In genomic region chr19:13134626-13135025, GRCh38 we compare ENCODE assay signal across 23 cellular contexts. TPM values are rescaled to one million over a fixed set of nuclear protein-coding genes. Genes with fewer than 3 reads are reported as not detected.
DNase-seq lines count a peak whose midpoint lies in the region; ATAC-seq and TF ChIP-seq lines count a peak whose summit lies in the region.
"Had no signal": no experiment of that assay in that cellular context is flagged by ENCODE, and none has a peak within 500 bp of the region (broad histone marks: within the 10 kb centered on the region; RNA-seq: fewer than 3 reads in every experiment).

No MANE protein-coding gene starts in this region.

- ATAC-seq in activated T-helper 17 cell treated with anti-CD3 and anti-CD28 coated beads, Interleukin-2, amount 50 U/mL, for 72 hours (replicated peaks), result no peak
- no peak for ATAC-seq in stimulated activated naive CD8-positive, alpha-beta T cell treated with anti-CD3 and anti-CD28 coated beads, Interleukin-15, amount 100 ng/mL, for 72 hours
- no peak for ATAC-seq in sciatic nerve
- ATAC-seq: K562; naive thymus-derived CD8-positive, alpha-beta T cell; pancreas had no signal

- peak overlapping the region; percentile 70 for H3K27ac Mint-ChIP-seq in activated CD4-positive, alpha-beta T cell treated with anti-CD3 and anti-CD28 coated beads, Interleukin-2, amount 10 ng/mL, durations not matched to agents 24 days and 14 days
- no peak overlapping the region for H3K27ac Mint-ChIP-seq in activated T-helper 17 cell treated with anti-CD3 and anti-CD28 coated beads, Interleukin-2, amount 50 U/mL, for 72 hours
- peak overlapping the region; percentile 61 to 77 for H3K27ac Mint-ChIP-seq in stimulated activated naive CD8-positive, alpha-beta T cell treated with anti-CD3 and anti-CD28 coated beads, Interleukin-15, amount 100 ng/mL, for 72 hours
- H3K27ac Mint-ChIP-seq: activated naive CD4-positive, alpha-beta T cell treated with anti-CD3 and anti-CD28 coated beads, Interleukin-2, amount 10 ng/mL, durations not matched to agents 7 days and 5 days had no signal

- no peak overlapping the region for H3K4me3 ChIP-seq in right atrium auricular region
- H3K4me3 ChIP-seq in Peyer's patch, result no peak overlapping the region
- H3K4me3 ChIP-seq: K562, pancreas, PC-9, SJCRH30 had no signal

- H3K27me3 Mint-ChIP-seq in activated CD4-positive, alpha-beta T cell treated with anti-CD3 and anti-CD28 coated beads, Interleukin-2, amount 10 ng/mL, durations not matched to agents 24 days and 14 days, result no peaks in the 10 kb centered on the region
- no peaks in the 10 kb centered on the region for H3K27me3 Mint-ChIP-seq in activated T-helper 17 cell treated with anti-CD3 and anti-CD28 coated beads, Interleukin-2, amount 50 U/mL, for 72 hours
- H3K27me3 Mint-ChIP-seq in stimulated activated naive CD8-positive, alpha-beta T cell treated with anti-CD3 and anti-CD28 coated beads, Interleukin-15, amount 100 ng/mL, for 72 hours, result no peaks in the 10 kb centered on the region
- H3K27me3 Mint-ChIP-seq: activated naive CD4-positive, alpha-beta T cell treated with anti-CD3 and anti-CD28 coated beads, Interleukin-2, amount 10 ng/mL, durations not matched to agents 7 days and 5 days; CD4-positive, alpha-beta memory T cell; naive thymus-derived CD8-positive, alpha-beta T cell had no signal

- H3K9me3 ChIP-seq in right atrium auricular region, result no peaks in the 10 kb centered on the region
- no peaks in the 10 kb centered on the region for H3K9me3 ChIP-seq in Peyer's patch
- H3K9me3 ChIP-seq: pancreas, SJCRH30 had no signal

- H3K4me1 ChIP-seq in right atrium auricular region (peaks cover 0 to 19% of the 10 kb centered on the region in 2 donors), Peyer's patch (no peaks in the 10 kb centered on the region)
- H3K4me1 ChIP-seq: pancreas, SJCRH30 had no signal

- no peak for TF ChIP-seq POLR2A in Peyer's patch (IDR thresholded peaks at IDR 0.05)

- TF ChIP-seq CTCF in right atrium auricular region (IDR thresholded peaks at IDR 0.05) (no peak), Peyer's patch (IDR thresholded peaks at IDR 0.05) (no peak)

- H3K36me3 Mint-ChIP-seq in activated CD4-positive, alpha-beta T cell treated with anti-CD3 and anti-CD28 coated beads, Interleukin-2, amount 10 ng/mL, durations not matched to agents 24 days and 14 days (ENCODE audit: low read depth), result peaks cover 37% of the 10 kb centered on the region
- peaks cover 73% of the 10 kb centered on the region for H3K36me3 Mint-ChIP-seq in activated T-helper 17 cell treated with anti-CD3 and anti-CD28 coated beads, Interleukin-2, amount 50 U/mL, for 72 hours (ENCODE audit: low read depth)

- no peak for DNase-seq in activated CD4-positive, alpha-beta T cell treated with anti-CD3 and anti-CD28 coated beads, Interleukin-2, amount 10 ng/mL, durations not matched to agents 24 days and 14 days
- DNase-seq in activated CD4-positive, alpha-beta T cell treated with anti-CD3 and anti-CD28 coated beads, Interleukin-2, amount 50 U/mL, for 4 hours, result no peak
- DNase-seq in right atrium auricular region (ENCODE audit: low spot score) (no peak), Peyer's patch (no peak), sciatic nerve (ENCODE audit: low spot score) (no peak)
- DNase-seq in stimulated activated naive CD8-positive, alpha-beta T cell treated with anti-CD3 and anti-CD28 coated beads, Interleukin-15, amount 100 ng/mL, for 72 hours, result no peak
- DNase-seq in effector CD8-positive, alpha-beta T cell (lab: John Stamatoyannopoulos, UW), result no peak
- DNase-seq: activated naive CD4-positive, alpha-beta T cell treated with anti-CD3 and anti-CD28 coated beads, Interleukin-2, amount 10 ng/mL, durations not matched to agents 7 days and 5 days; activated T-cell treated with anti-CD3 and anti-CD28 coated beads, Interleukin-2, amount 50 U/mL, for 48 hours; CD4-positive, alpha-beta memory T cell; DMS 273 treated with DMSO at 0.1 percent for 48 hours; naive thymus-derived CD8-positive, alpha-beta T cell; NCI-H1417; NCI-H2081; NCI-H446; pancreas; PC-9; SJCRH30 had no signal

- H3K27me3 ChIP-seq in right atrium auricular region (no peaks in the 10 kb centered on the region), Peyer's patch (no peaks in the 10 kb centered on the region)
- H3K27me3 ChIP-seq: pancreas, SJCRH30 had no signal

- H3K9me3 Mint-ChIP-seq in activated CD4-positive, alpha-beta T cell treated with anti-CD3 and anti-CD28 coated beads, Interleukin-2, amount 10 ng/mL, durations not matched to agents 24 days and 14 days, result no peaks in the 10 kb centered on the region
- H3K9me3 Mint-ChIP-seq in activated T-helper 17 cell treated with anti-CD3 and anti-CD28 coated beads, Interleukin-2, amount 50 U/mL, for 72 hours, result no peaks in the 10 kb centered on the region
- H3K9me3 Mint-ChIP-seq in stimulated activated naive CD8-positive, alpha-beta T cell treated with anti-CD3 and anti-CD28 coated beads, Interleukin-15, amount 100 ng/mL, for 72 hours, result no peaks in the 10 kb centered on the region
- H3K9me3 Mint-ChIP-seq: activated naive CD4-positive, alpha-beta T cell treated with anti-CD3 and anti-CD28 coated beads, Interleukin-2, amount 10 ng/mL, durations not matched to agents 7 days and 5 days; CD4-positive, alpha-beta memory T cell; naive thymus-derived CD8-positive, alpha-beta T cell had no signal

- peak overlapping the region; percentile 53 to 54 for H3K27ac ChIP-seq in right atrium auricular region
- no peak overlapping the region for H3K27ac ChIP-seq in Peyer's patch
- H3K27ac ChIP-seq: pancreas, PC-9, SJCRH30 had no signal

- no peak overlapping the region for H3K4me3 Mint-ChIP-seq in activated CD4-positive, alpha-beta T cell treated with anti-CD3 and anti-CD28 coated beads, Interleukin-2, amount 10 ng/mL, durations not matched to agents 24 days and 14 days
- peak overlapping the region; percentile 4 for H3K4me3 Mint-ChIP-seq in activated T-helper 17 cell treated with anti-CD3 and anti-CD28 coated beads, Interleukin-2, amount 50 U/mL, for 72 hours
- H3K4me3 Mint-ChIP-seq in stimulated activated naive CD8-positive, alpha-beta T cell treated with anti-CD3 and anti-CD28 coated beads, Interleukin-15, amount 100 ng/mL, for 72 hours, result no peak overlapping the region
- H3K4me3 Mint-ChIP-seq: activated naive CD4-positive, alpha-beta T cell treated with anti-CD3 and anti-CD28 coated beads, Interleukin-2, amount 10 ng/mL, durations not matched to agents 7 days and 5 days; CD4-positive, alpha-beta memory T cell; naive thymus-derived CD8-positive, alpha-beta T cell had no signal

- intact Hi-C loops in activated CD4-positive, alpha-beta T cell treated with anti-CD3 and anti-CD28 coated beads, Interleukin-2, amount 10 ng/mL, durations not matched to agents 24 days and 14 days (cut with micrococcal nuclease), result no loop called here
- intact Hi-C loops in sciatic nerve (cut with DNase I), result no loop called here

- H3K36me3 ChIP-seq in right atrium auricular region (peaks cover 41% of the 10 kb centered on the region), Peyer's patch (peaks cover 0 to 46% (median 0%) of the 10 kb centered on the region in 3 donors)

- H3K4me1 Mint-ChIP-seq in activated CD4-positive, alpha-beta T cell treated with anti-CD3 and anti-CD28 coated beads, Interleukin-2, amount 10 ng/mL, durations not matched to agents 24 days and 14 days, result peaks cover 28% of the 10 kb centered on the region
- peaks cover 23% of the 10 kb centered on the region for H3K4me1 Mint-ChIP-seq in activated T-helper 17 cell treated with anti-CD3 and anti-CD28 coated beads, Interleukin-2, amount 50 U/mL, for 72 hours
- peaks cover 33% of the 10 kb centered on the region for H3K4me1 Mint-ChIP-seq in stimulated activated naive CD8-positive, alpha-beta T cell treated with anti-CD3 and anti-CD28 coated beads, Interleukin-15, amount 100 ng/mL, for 72 hours

RNA-seq across cellular contexts. Expression of gene STX10, which starts 15.5 kb away (rescaled TPM):
- 66.2 and 73.5 TPM in 2 replicates for total RNA-seq in activated CD4-positive, alpha-beta T cell treated with anti-CD3 and anti-CD28 coated beads, Interleukin-2, amount 10 ng/mL, durations not matched to agents 24 days and 14 days
- total RNA-seq in activated T-helper 17 cell treated with anti-CD3 and anti-CD28 coated beads, Interleukin-2, amount 50 U/mL, for 72 hours, result 10 to 100 TPM; 76.4 to 91.3 TPM
- 10 to 100 TPM; 33.1 to 39.2 TPM for total RNA-seq in right atrium auricular region
- 100 to 1,000 TPM in 2 of 4 donors, 10 to 100 TPM in 2; 78.1 to 199 (median 107) TPM for total RNA-seq in Peyer's patch
- 48.3 TPM for total RNA-seq in sciatic nerve

RNA-seq across cellular contexts. Expression of gene IER2, which starts 15.6 kb away (rescaled TPM):
- total RNA-seq in activated CD4-positive, alpha-beta T cell treated with anti-CD3 and anti-CD28 coated beads, Interleukin-2, amount 10 ng/mL, durations not matched to agents 24 days and 14 days, result 161 TPM in 2 replicates
- 100 to 1,000 TPM in 1 of 2 donors, 10 to 100 TPM in 1; 85.9 to 140 TPM for total RNA-seq in activated T-helper 17 cell treated with anti-CD3 and anti-CD28 coated beads, Interleukin-2, amount 50 U/mL, for 72 hours
- 100 to 1,000 TPM in 1 of 2 donors, 10 to 100 TPM in 1; 35.4 to 139 TPM for total RNA-seq in right atrium auricular region
- 100 to 1,000 TPM in 1 of 4 donors, 10 to 100 TPM in 3; 72.2 to 229 (median 85.6) TPM for total RNA-seq in Peyer's patch
- 102 TPM for total RNA-seq in sciatic nerve

RNA-seq across cellular contexts. Expression of gene NACC1, which starts 16.6 kb away (rescaled TPM):
- total RNA-seq in activated CD4-positive, alpha-beta T cell treated with anti-CD3 and anti-CD28 coated beads, Interleukin-2, amount 10 ng/mL, durations not matched to agents 24 days and 14 days, result 118 and 121 TPM in 2 replicates
- 10 to 100 TPM; 70.8 to 80.6 TPM for total RNA-seq in activated T-helper 17 cell treated with anti-CD3 and anti-CD28 coated beads, Interleukin-2, amount 50 U/mL, for 72 hours
- total RNA-seq in right atrium auricular region, result 10 to 100 TPM; 25.4 to 27.3 TPM
- 10 to 100 TPM; 21.5 to 48.0 (median 37.1) TPM for total RNA-seq in Peyer's patch
- 30.7 TPM for total RNA-seq in sciatic nerve

RNA-seq across cellular contexts. Expression of gene TRMT1, which starts 18.1 kb away (rescaled TPM):
- 153 and 155 TPM in 2 replicates for total RNA-seq in activated CD4-positive, alpha-beta T cell treated with anti-CD3 and anti-CD28 coated beads, Interleukin-2, amount 10 ng/mL, durations not matched to agents 24 days and 14 days
- 10 to 100 TPM; 66.4 to 83.2 TPM for total RNA-seq in activated T-helper 17 cell treated with anti-CD3 and anti-CD28 coated beads, Interleukin-2, amount 50 U/mL, for 72 hours
- total RNA-seq in right atrium auricular region (10 to 100 TPM; 13.6 to 15.0 TPM), Peyer's patch (10 to 100 TPM; 27.1 to 71.8 (median 28.3) TPM), sciatic nerve (34.7 TPM)

RNA-seq across cellular contexts. Expression of gene LYL1, which starts 32.0 kb away (rescaled TPM):
- 2.1 and 2.4 TPM in 2 replicates for total RNA-seq in activated CD4-positive, alpha-beta T cell treated with anti-CD3 and anti-CD28 coated beads, Interleukin-2, amount 10 ng/mL, durations not matched to agents 24 days and 14 days
- 1 to 10 TPM; 1.1 to 1.6 TPM for total RNA-seq in activated T-helper 17 cell treated with anti-CD3 and anti-CD28 coated beads, Interleukin-2, amount 50 U/mL, for 72 hours
- 10 to 100 TPM; 10.2 to 15.3 TPM for total RNA-seq in right atrium auricular region
- total RNA-seq in Peyer's patch, result 10 to 100 TPM in 1 of 4 donors, 1 to 10 TPM in 3; 1.2 to 21.5 (median 4.9) TPM
- total RNA-seq in sciatic nerve, result 20.2 TPM
- total RNA-seq: A172, HT1080, MCF 10A had no signal

Comparison
In these comparisons a context has a peak if more than half of its experiments do, and no peak if none do; other contexts are left out.
1. H3K27ac ChIP-seq: peak in right atrium auricular region (2 of 2); none in Peyer's patch (0 of 4).